In genomic region chr5:179154346-179154990, GRCh38 we compare ENCODE assay signal across 17 cellular contexts.
"Had no signal": no experiment of that assay in that cellular context is flagged by ENCODE, and none has a peak within 500 bp of the region (broad histone marks: within the 10 kb centered on the region; RNA-seq: fewer than 3 reads in every experiment).

No MANE protein-coding gene starts in this region.

- H3K4me1 ChIP-seq: colonic mucosa, heart right ventricle, psoas muscle, transverse colon had no signal

- H3K4me1 Mint-ChIP-seq: activated CD4-positive, alpha-beta memory T cell treated with anti-CD3 and anti-CD28 coated beads, Interleukin-2, amount 10 ng/mL, durations not matched to agents 7 days and 5 days; activated naive CD4-positive, alpha-beta T cell treated with anti-CD3 and anti-CD28 coated beads, Interleukin-2, amount 10 ng/mL, durations not matched to agents 7 days and 5 days had no signal

- H3K9me3 ChIP-seq: colonic mucosa, heart right ventricle, psoas muscle, transverse colon had no signal

- H3K9me3 Mint-ChIP-seq: activated CD4-positive, alpha-beta memory T cell treated with anti-CD3 and anti-CD28 coated beads, Interleukin-2, amount 10 ng/mL, durations not matched to agents 7 days and 5 days; natural killer cell treated with Interleukin-12 subunit alpha and Interleukin-12 subunit beta and Interleukin-15 and Interleukin-18, amount 100 ng/mL, for 72 hours had no signal

- H3K27ac ChIP-seq: cardiac muscle cell, colonic mucosa, heart right ventricle, psoas muscle, transverse colon had no signal

- H3K4me3 Mint-ChIP-seq: activated CD4-positive, alpha-beta memory T cell treated with anti-CD3 and anti-CD28 coated beads, Interleukin-2, amount 10 ng/mL, durations not matched to agents 7 days and 5 days; activated naive CD4-positive, alpha-beta T cell treated with anti-CD3 and anti-CD28 coated beads, Interleukin-2, amount 10 ng/mL, durations not matched to agents 7 days and 5 days; natural killer cell treated with Interleukin-12 subunit alpha and Interleukin-12 subunit beta and Interleukin-15 and Interleukin-18, amount 100 ng/mL, for 72 hours had no signal

- H3K27me3 ChIP-seq: cardiac muscle cell, colonic mucosa, transverse colon had no signal

- H3K27ac Mint-ChIP-seq: activated CD4-positive, alpha-beta memory T cell treated with anti-CD3 and anti-CD28 coated beads, Interleukin-2, amount 10 ng/mL, durations not matched to agents 7 days and 5 days; activated naive CD4-positive, alpha-beta T cell treated with anti-CD3 and anti-CD28 coated beads, Interleukin-2, amount 10 ng/mL, durations not matched to agents 7 days and 5 days; natural killer cell treated with Interleukin-12 subunit alpha and Interleukin-12 subunit beta and Interleukin-15 and Interleukin-18, amount 100 ng/mL, for 72 hours had no signal

- ATAC-seq: psoas muscle had no signal

- FAIRE-seq: frontal cortex, keratinocyte had no signal

- H3K27me3 Mint-ChIP-seq: activated CD4-positive, alpha-beta memory T cell treated with anti-CD3 and anti-CD28 coated beads, Interleukin-2, amount 10 ng/mL, durations not matched to agents 7 days and 5 days had no signal

- H3K4me3 ChIP-seq: cardiac muscle cell, colonic mucosa, heart right ventricle, psoas muscle, transverse colon had no signal

- DNase-seq: activated CD4-positive, alpha-beta memory T cell treated with anti-CD3 and anti-CD28 coated beads, Interleukin-2, amount 10 ng/mL, durations not matched to agents 7 days and 5 days; activated CD8-positive, alpha-beta memory T cell treated with anti-CD3 and anti-CD28 coated beads, Interleukin-2, amount 50 U/mL, for 48 hours; activated naive CD4-positive, alpha-beta T cell treated with anti-CD3 and anti-CD28 coated beads, Interleukin-2, amount 10 ng/mL, durations not matched to agents 7 days and 5 days; colonic mucosa; effector CD4-positive, alpha-beta T cell; mammary epithelial cell; occipital lobe; psoas muscle; stimulated activated CD4-positive, alpha-beta T cell treated with anti-CD3 and anti-CD28 coated beads, Interleukin-15, amount 100 ng/mL, for 24 hours; stimulated activated CD4-positive, alpha-beta T cell treated with anti-CD3 and anti-CD28 coated beads, Interleukin-4, amount 100 ng/mL, for 4 hours; T-helper 9 cell; transverse colon had no signal

- H3K36me3 ChIP-seq: cardiac muscle cell, colonic mucosa, transverse colon had no signal
